8 cellular contexts compared by ENCODE assay signal in the genomic region with DNA sequence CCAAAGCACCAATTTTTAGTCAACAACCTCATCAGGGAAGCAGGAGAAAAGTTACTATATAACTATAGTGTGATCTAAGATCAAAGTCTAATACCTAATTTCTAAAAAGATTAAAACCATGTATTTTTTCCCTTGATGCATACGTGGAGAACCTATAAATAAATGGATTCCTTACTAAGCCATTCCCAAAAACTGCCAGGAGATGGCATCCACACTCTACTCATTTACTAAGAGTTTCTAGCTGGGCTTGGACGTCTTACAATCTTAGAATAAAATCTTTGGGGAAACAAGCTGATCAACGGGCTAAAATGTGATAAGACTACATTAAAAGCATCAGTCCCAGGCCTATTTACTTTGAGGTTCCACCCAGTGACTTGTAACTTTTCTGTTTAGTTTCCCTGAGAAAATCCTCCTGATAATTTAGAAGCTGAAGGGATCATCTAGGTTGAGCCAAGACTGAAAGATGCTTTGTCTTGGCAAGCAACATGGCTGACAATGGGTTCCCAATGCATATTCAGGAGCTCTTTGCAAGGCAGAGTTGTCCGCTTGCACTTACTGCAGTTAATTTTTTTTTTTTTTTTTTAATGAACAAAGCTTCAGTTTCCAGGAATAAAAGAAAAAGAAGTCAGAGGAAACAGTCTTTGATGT.
DNase-seq lines count a peak whose midpoint lies in the region; ATAC-seq and TF ChIP-seq lines count a peak whose summit lies in the region.

No MANE protein-coding gene starts in this region.

- H3K4me1 ChIP-seq in OCI-LY3 (ENCODE audit: low read length) (no peaks in the 10 kb centered on the region), esophagus squamous epithelium (no peaks in the 10 kb centered on the region)

- H3K9ac ChIP-seq in OCI-LY3 (ENCODE audit: low read length), result no peak overlapping the region

- WGBS in esophagus squamous epithelium, 2 donors, result 8 to 14% methylated on average over 4 of the region's 4 CpGs

- TF ChIP-seq POLR2A in esophagus squamous epithelium (IDR thresholded peaks at IDR 0.05), result no peak

- H3K9me3 ChIP-seq in OCI-LY3 (ENCODE audit: insufficient read depth, low read length) (no peaks in the 10 kb centered on the region), esophagus squamous epithelium (no peaks in the 10 kb centered on the region)

- H3K27ac ChIP-seq in HL-60 (replicated peaks), result no peak overlapping the region
- H3K27ac ChIP-seq in OCI-LY3 (ENCODE audit: low read length), result no peak overlapping the region
- H3K27ac ChIP-seq in esophagus squamous epithelium, result no peak overlapping the region

- H3K27ac Mint-ChIP-seq in osteocyte (ENCODE audit: unreplicated experiment), result no peak overlapping the region
- H3K27ac Mint-ChIP-seq in activated CD8-positive, alpha-beta memory T cell treated with anti-CD3 and anti-CD28 coated beads, Interleukin-2, amount 10 ng/mL, durations not matched to agents 7 days and 5 days, result no peak overlapping the region

- no peaks in the 10 kb centered on the region for H3K27me3 Mint-ChIP-seq in osteocyte (ENCODE audit: unreplicated experiment)
- H3K27me3 Mint-ChIP-seq in activated CD8-positive, alpha-beta memory T cell treated with anti-CD3 and anti-CD28 coated beads, Interleukin-2, amount 10 ng/mL, durations not matched to agents 7 days and 5 days, result peaks cover 24% of the 10 kb centered on the region

- peak; percentile 3 for TF ChIP-seq CTCF in HL-60 (IDR thresholded peaks at IDR 0.05; ENCODE audit: insufficient read depth, low read length)
- peak; percentile 61 for TF ChIP-seq CTCF in OCI-LY3 (IDR thresholded peaks at IDR 0.05; ENCODE audit: low read depth, low read length)
- peak in 5 of 6 experiments; percentile 44 to 69 (median 55) for TF ChIP-seq CTCF in esophagus squamous epithelium (IDR thresholded peaks at IDR 0.05)
- TF ChIP-seq CTCF in osteocyte (IDR thresholded peaks at IDR 0.05), result peak; percentile 79

- peak overlapping the region; percentile 28; the same call in 1 of the 2 replicates for H3K4me2 ChIP-seq in OCI-LY3 (ENCODE audit: low read length)

- peaks cover 10% of the 10 kb centered on the region for H3K4me1 Mint-ChIP-seq in osteocyte (ENCODE audit: unreplicated experiment)
- peaks cover 11% of the 10 kb centered on the region for H3K4me1 Mint-ChIP-seq in activated CD8-positive, alpha-beta memory T cell treated with anti-CD3 and anti-CD28 coated beads, Interleukin-2, amount 10 ng/mL, durations not matched to agents 7 days and 5 days

- ATAC-seq in HG02610 (IDR thresholded peaks at IDR 0.05; ENCODE audit: unreplicated experiment), result no peak
- ATAC-seq in activated CD8-positive, alpha-beta memory T cell treated with anti-CD3 and anti-CD28 coated beads, Interleukin-2, amount 10 ng/mL, durations not matched to agents 7 days and 5 days, result no peak

- H3K9me3 Mint-ChIP-seq in osteocyte (ENCODE audit: unreplicated experiment), result no peaks in the 10 kb centered on the region
- no peaks in the 10 kb centered on the region for H3K9me3 Mint-ChIP-seq in activated CD8-positive, alpha-beta memory T cell treated with anti-CD3 and anti-CD28 coated beads, Interleukin-2, amount 10 ng/mL, durations not matched to agents 7 days and 5 days (ENCODE audit: low read depth)

- H2AFZ ChIP-seq in OCI-LY3 (ENCODE audit: low read depth, low read length), result 0 out of 2 replicates have a peak overlapping the region, but pooled peaks have one; percentile 27

- H3K36me3 ChIP-seq in OCI-LY3 (replicated peaks; ENCODE audit: low read depth, low read length) (no peaks in the 10 kb centered on the region), esophagus squamous epithelium (no peaks in the 10 kb centered on the region)

- intact Hi-C loops in esophagus squamous epithelium (cut with DNase I), result loop anchor here (10.0 kb wide), 1 partner anchor 762 kb away; no protein-coding TSS in a partner anchor

- no peaks in the 10 kb centered on the region for H3K79me2 ChIP-seq in OCI-LY3 (ENCODE audit: low read length)

- DNase-seq in COLO668 (lab: John Stamatoyannopoulos, UW; ENCODE audit: unreplicated experiment), result peak; percentile 24
- peak in 1 of 2 experiments; percentile 27 for DNase-seq in HL-60 (ENCODE audit: low read depth in 1 of 2, low spot score in 1 of 2)
- no peak for DNase-seq in esophagus squamous epithelium (lab: John Stamatoyannopoulos, UW)
- no peak for DNase-seq in osteocyte (ENCODE audit: extremely low spot score, unreplicated experiment)
- DNase-seq in activated CD8-positive, alpha-beta memory T cell treated with anti-CD3 and anti-CD28 coated beads, Interleukin-2, amount 10 ng/mL, durations not matched to agents 7 days and 5 days, result no peak
- no peak for DNase-seq in HuH-7.5 (ENCODE audit: low spot score)

- H3K36me3 Mint-ChIP-seq in osteocyte (ENCODE audit: unreplicated experiment), result no peaks in the 10 kb centered on the region
- H3K36me3 Mint-ChIP-seq in activated CD8-positive, alpha-beta memory T cell treated with anti-CD3 and anti-CD28 coated beads, Interleukin-2, amount 10 ng/mL, durations not matched to agents 7 days and 5 days, result no peaks in the 10 kb centered on the region

- H3K4me3 Mint-ChIP-seq in osteocyte (ENCODE audit: unreplicated experiment), result no peak overlapping the region
- H3K4me3 Mint-ChIP-seq in activated CD8-positive, alpha-beta memory T cell treated with anti-CD3 and anti-CD28 coated beads, Interleukin-2, amount 10 ng/mL, durations not matched to agents 7 days and 5 days, result no peak overlapping the region

- H3K4me3 ChIP-seq in HL-60 (replicated peaks; ENCODE audit: insufficient read depth, low read length) (no peak overlapping the region), OCI-LY3 (ENCODE audit: low read length) (no peak overlapping the region), esophagus squamous epithelium (no peak overlapping the region)

- CTCF ChIA-PET in activated CD8-positive, alpha-beta memory T cell treated with anti-CD3 and anti-CD28 coated beads, Interleukin-2, amount 10 ng/mL, durations not matched to agents 7 days and 5 days (lab: Charles Lee), result interaction anchor here (0.7 to 2.5 kb wide), 8 partner anchors 10 to 760 kb away, joined by 3 to 16 read pairs (median 5); a partner anchor contains a TSS

- H3K27me3 ChIP-seq in HL-60 (ENCODE audit: insufficient read depth, poor library complexity, severe bottlenecking), result no peaks in the 10 kb centered on the region
- peaks cover 18% of the 10 kb centered on the region for H3K27me3 ChIP-seq in OCI-LY3 (ENCODE audit: low read depth, low read length)
- H3K27me3 ChIP-seq in esophagus squamous epithelium, result no peaks in the 10 kb centered on the region

- H4K20me1 ChIP-seq in OCI-LY3 (ENCODE audit: insufficient read depth, low read length), result no peaks in the 10 kb centered on the region

Comparison
In these comparisons a context has a peak if more than half of its experiments do, and no peak if none do; other contexts are left out.
1. CTCF ChIP-seq: peak in every context shown above with its lines; median percentile 79 in osteocyte; 61 in OCI-LY3; 55 in esophagus squamous epithelium; 3 in HL-60.